Comparison of ENCODE assay signal across 12 cellular contexts in genomic region chr9:131654857-131655577, GRCh38.
A peak's percentile ranks its signal among the peaks of the same experiment; 100 is the strongest.
DNase-seq lines count a peak whose midpoint lies in the region; ATAC-seq, FAIRE-seq and TF ChIP-seq lines count a peak whose summit lies in the region.
"Had no signal": no experiment of that assay in that cellular context is flagged by ENCODE, and none has a peak within 500 bp of the region (broad histone marks: within the 10 kb centered on the region; RNA-seq: fewer than 3 reads in every experiment).

No MANE protein-coding gene starts in this region.

- 41 to 59% (median 56%) methylated on average over 7 of the region's 7 CpGs for WGBS in stomach, 5 donors

- no peak for TF ChIP-seq EP300 in stomach (IDR thresholded peaks at IDR 0.05)

- H3K4me3 ChIP-seq in PC-9 (no peak overlapping the region), kidney (ENCODE audit: low read length in 2 of 2) (peak overlapping the region in 1 of 2 donors; percentile 8), stomach (no peak overlapping the region)

- no peak for FAIRE-seq in kidney (lab: Jason Lieb, UNC)

- no peaks in the 10 kb centered on the region for H4K20me1 ChIP-seq in PC-9 (ENCODE audit: insufficient read depth)

- H3K9ac ChIP-seq in kidney (ENCODE audit: low read length in 2 of 2), result peak overlapping the region in 1 of 2 donors; percentile 38
- H3K9ac ChIP-seq: KMS-11 had no signal

- intact Hi-C loops in PC-9 (cut with micrococcal nuclease; ENCODE audit: unreplicated experiment) (no loop called here), kidney (cut with DNase I) (no loop called here), stomach (cut with DNase I; ENCODE audit: low total_unique reads) (no loop called here)

- H2AFZ ChIP-seq in PC-9, result no peak overlapping the region

- H3K27me3 ChIP-seq in PC-9 (ENCODE audit: insufficient read depth, low read depth), result no peaks in the 10 kb centered on the region
- no peaks in the 10 kb centered on the region for H3K27me3 ChIP-seq in stomach

- peaks cover 73% of the 10 kb centered on the region for H3K4me1 Mint-ChIP-seq in T-helper 1 cell treated with Interleukin-12 subunit alpha and Interleukin-12 subunit beta and Interleukin-4 antibody, amounts not matched to agents 30 μg/mL and 1 μg/mL, for 36 hours (ENCODE audit: low read depth)

- peaks cover 31% of the 10 kb centered on the region for H3F3A ChIP-seq in PC-9 (ENCODE audit: insufficient read depth, low read depth)

- no peaks in the 10 kb centered on the region for H3K9me2 ChIP-seq in PC-9 (ENCODE audit: insufficient read depth)

- ATAC-seq in HG02840 (IDR thresholded peaks at IDR 0.05; ENCODE audit: low FRiP score, unreplicated experiment) (no peak), HG03460 (IDR thresholded peaks at IDR 0.05; ENCODE audit: unreplicated experiment) (no peak), HG02759 (IDR thresholded peaks at IDR 0.05; ENCODE audit: unreplicated experiment) (no peak)

- CTCF ChIA-PET in PC-9 (lab: Charles Lee), result no interaction called here

- no peaks in the 10 kb centered on the region for H3K27me3 Mint-ChIP-seq in T-helper 1 cell treated with Interleukin-12 subunit alpha and Interleukin-12 subunit beta and Interleukin-4 antibody, amounts not matched to agents 30 μg/mL and 1 μg/mL, for 36 hours (ENCODE audit: low read depth)

- H3K9me3 Mint-ChIP-seq in T-helper 1 cell treated with Interleukin-12 subunit alpha and Interleukin-12 subunit beta and Interleukin-4 antibody, amounts not matched to agents 30 μg/mL and 1 μg/mL, for 36 hours, result no peaks in the 10 kb centered on the region
- H3K9me3 Mint-ChIP-seq: mesothelial cell of epicardium had no signal

- DNase-seq in T-helper 1 cell (no peak), PC-9 (no peak), kidney (no peak), stomach (peak; percentile 67)
- DNase-seq: activated CD4-positive, alpha-beta T cell treated with anti-CD3 and anti-CD28 coated beads for 4 hours; anterior cingulate cortex had no signal

- H3K9me3 ChIP-seq in PC-9 (ENCODE audit: insufficient read depth, low read depth), result no peaks in the 10 kb centered on the region
- no peaks in the 10 kb centered on the region for H3K9me3 ChIP-seq in kidney (ENCODE audit: control insufficient read depth in 1 of 2, low read length in 2 of 2)
- H3K9me3 ChIP-seq in stomach, result no peaks in the 10 kb centered on the region

- H3K36me3 ChIP-seq in PC-9 (ENCODE audit: low read depth) (no peaks in the 10 kb centered on the region), kidney (ENCODE audit: control insufficient read depth in 1 of 2, insufficient read depth in 2 of 2, low read length in 2 of 2) (peaks cover 4 to 5% of the 10 kb centered on the region in 2 donors), stomach (peaks cover 0 to 8% (median 7%) of the 10 kb centered on the region in 4 donors)

- H3K4me1 ChIP-seq in PC-9 (replicated peaks; ENCODE audit: insufficient read depth), result peaks cover 56% of the 10 kb centered on the region
- H3K4me1 ChIP-seq in kidney (ENCODE audit: control insufficient read depth in 1 of 2, insufficient read depth in 1 of 2, low read depth in 1 of 2, low read length in 2 of 2), result peaks cover 37 to 54% of the 10 kb centered on the region in 2 donors
- peaks cover 48 to 83% (median 65%) of the 10 kb centered on the region in 4 donors for H3K4me1 ChIP-seq in stomach

- no peak overlapping the region for H3K27ac ChIP-seq in PC-9
- peak overlapping the region; percentile 71 to 75 for H3K27ac ChIP-seq in kidney (ENCODE audit: low read depth in 2 of 2, low read length in 2 of 2)
- peak overlapping the region; percentile 62 to 83 (median 69) for H3K27ac ChIP-seq in stomach
- H3K27ac ChIP-seq: KMS-11 had no signal

- H3K4me2 ChIP-seq in PC-9, result peak overlapping the region; percentile 14; the same call in 1 of the 2 replicates
- H3K4me2 ChIP-seq: KMS-11 had no signal

- TF ChIP-seq POLR2A in stomach (IDR thresholded peaks at IDR 0.05), result no peak

- peaks cover 23% of the 10 kb centered on the region for H3K36me3 Mint-ChIP-seq in T-helper 1 cell treated with Interleukin-12 subunit alpha and Interleukin-12 subunit beta and Interleukin-4 antibody, amounts not matched to agents 30 μg/mL and 1 μg/mL, for 36 hours (ENCODE audit: low read depth)

- H3K4me3 Mint-ChIP-seq in T-helper 1 cell treated with Interleukin-12 subunit alpha and Interleukin-12 subunit beta and Interleukin-4 antibody, amounts not matched to agents 30 μg/mL and 1 μg/mL, for 36 hours, result no peak overlapping the region
- H3K4me3 Mint-ChIP-seq: mesothelial cell of epicardium had no signal

- H3K27ac Mint-ChIP-seq in T-helper 1 cell treated with Interleukin-12 subunit alpha and Interleukin-12 subunit beta and Interleukin-4 antibody, amounts not matched to agents 30 μg/mL and 1 μg/mL, for 36 hours, result peak overlapping the region; percentile 43
- H3K27ac Mint-ChIP-seq: mesothelial cell of epicardium had no signal

- POLR2A ChIA-PET in PC-9 (lab: Charles Lee; ENCODE audit: unreplicated experiment), result no interaction called here

- no peak for TF ChIP-seq CTCF in PC-9 (conservative IDR thresholded peaks at IDR 0.05)
- TF ChIP-seq CTCF in kidney (IDR thresholded peaks at IDR 0.05; ENCODE audit: borderline replicate concordance, extremely low read depth, insufficient read depth), result no peak
- no peak for TF ChIP-seq CTCF in stomach (IDR thresholded peaks at IDR 0.05)

- peaks cover 19% of the 10 kb centered on the region; the same call in 1 of the 2 replicates for H3K79me2 ChIP-seq in PC-9 (ENCODE audit: low read depth)

- BruUV-seq in PC-9 (replicated peaks; lab: Mats Ljungman, UMichigan), result no TSS peak
